Comparison of ENCODE assay signal across 16 cellular contexts in the genomic region with DNA sequence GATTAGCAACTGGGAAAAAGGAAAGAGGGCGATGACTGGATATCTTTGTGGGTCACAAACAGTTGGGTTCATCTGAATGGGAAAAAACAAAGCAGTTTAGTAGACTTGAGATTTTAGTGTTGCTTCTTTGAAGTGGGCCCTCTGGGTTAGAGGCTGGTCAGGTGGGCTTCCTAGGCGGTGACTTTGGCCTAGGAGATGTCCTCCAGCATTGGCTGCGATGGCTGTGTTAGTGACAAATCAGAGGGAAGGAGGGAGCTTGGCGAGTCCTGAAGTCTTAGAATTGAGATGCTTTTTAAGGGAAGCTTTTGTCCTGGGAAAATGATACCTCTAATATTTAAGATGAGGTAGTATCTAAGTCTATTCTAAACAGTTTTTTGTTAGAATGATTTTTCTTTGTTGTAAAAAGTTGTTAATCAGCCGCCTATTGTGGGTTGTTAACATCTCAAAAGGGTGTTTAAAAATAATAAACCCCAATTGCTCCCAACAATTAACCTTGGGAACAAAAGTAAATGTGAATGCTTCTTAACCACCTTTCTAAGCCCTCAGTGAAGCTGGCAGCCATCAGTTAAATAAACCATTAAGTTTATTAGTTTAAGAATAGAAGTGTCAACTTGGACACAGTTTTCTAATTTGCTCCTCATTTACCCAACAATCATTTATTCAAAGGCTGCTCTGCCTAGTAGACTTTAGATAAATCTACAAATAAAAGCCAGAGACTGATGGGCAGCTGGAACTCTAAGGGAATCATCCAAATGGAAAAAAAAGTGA. TPM values are rescaled to one million over a fixed set of nuclear protein-coding genes. Genes with fewer than 3 reads are reported as not detected.
A peak's percentile ranks its signal among the peaks of the same experiment; 100 is the strongest.
DNase-seq lines count a peak whose midpoint lies in the region; FAIRE-seq and TF ChIP-seq lines count a peak whose summit lies in the region.
"Had no signal": no experiment of that assay in that cellular context is flagged by ENCODE, and none has a peak within 500 bp of the region (broad histone marks: within the 10 kb centered on the region; RNA-seq: fewer than 3 reads in every experiment).

No MANE protein-coding gene starts in this region.

- H4K20me1 ChIP-seq in BLaER1 (peaks cover 62% of the 10 kb centered on the region), fibroblast of lung (ENCODE audit: control insufficient read depth, extremely low read depth, insufficient read depth, low read length) (no peaks in the 10 kb centered on the region)

- DNase-seq in NCI-H748 (lab: John Stamatoyannopoulos, UW; ENCODE audit: unreplicated experiment) (peak; percentile 44), fibroblast of lung (ENCODE audit: low read depth in 2 of 2) (no peak), progenitor cell of endocrine pancreas (ENCODE audit: low spot score, unreplicated experiment) (no peak), AG08396 (ENCODE audit: low spot score) (no peak), NCI-H2171 (lab: John Stamatoyannopoulos, UW) (no peak), cerebellar cortex (ENCODE audit: low spot score) (no peak), H54 (ENCODE audit: insufficient read length, low spot score) (no peak)
- DNase-seq: activated CD4-positive, alpha-beta T cell treated with anti-CD3 and anti-CD28 coated beads, Interleukin-2, amount 10 ng/mL, durations not matched to agents 24 days and 14 days; DND-41; effector memory CD4-positive, alpha-beta T cell; stimulated activated CD4-positive, alpha-beta T cell treated with anti-CD3 and anti-CD28 coated beads, Interleukin-15, amount 100 ng/mL, for 24 hours had no signal

- TF ChIP-seq CTCF in fibroblast of lung (conservative IDR thresholded peaks at IDR 0.05 in 1 of 2, IDR thresholded peaks at IDR 0.05 in 1 of 2; ENCODE audit: low read depth in 1 of 2, low read length in 2 of 2) (no peak), progenitor cell of endocrine pancreas (IDR thresholded peaks at IDR 0.05; ENCODE audit: unreplicated experiment) (no peak)

- H3K9me3 ChIP-seq in BLaER1 (no peaks in the 10 kb centered on the region), fibroblast of lung (ENCODE audit: control insufficient read depth, insufficient read depth, low read depth, low read length) (no peaks in the 10 kb centered on the region)

- peaks cover 44% of the 10 kb centered on the region for H3K4me1 ChIP-seq in BLaER1
- H3K4me1 ChIP-seq in fibroblast of lung (ENCODE audit: control insufficient read depth, extremely low read depth, insufficient read depth, low read length) = peaks cover 22% of the 10 kb centered on the region

- peak overlapping the region; percentile 94 for H3K27ac Mint-ChIP-seq in progenitor cell of endocrine pancreas
- H3K27ac Mint-ChIP-seq: activated CD4-positive, alpha-beta T cell treated with anti-CD3 and anti-CD28 coated beads, Interleukin-2, amount 10 ng/mL, durations not matched to agents 24 days and 14 days; T-helper 1 cell treated with Interleukin-12 subunit alpha and Interleukin-12 subunit beta and Interleukin-4 antibody, amounts not matched to agents 30 μg/mL and 1 μg/mL, for 36 hours had no signal

- peaks cover 86% of the 10 kb centered on the region for H3K27me3 ChIP-seq in BLaER1
- no peaks in the 10 kb centered on the region for H3K27me3 ChIP-seq in fibroblast of lung (ENCODE audit: control insufficient read depth, insufficient read depth, low read length)

- peaks cover 31% of the 10 kb centered on the region for H3K36me3 ChIP-seq in BLaER1
- H3K36me3 ChIP-seq in fibroblast of lung (ENCODE audit: control insufficient read depth, insufficient read depth, low read length) = no peaks in the 10 kb centered on the region

- peaks cover 65% of the 10 kb centered on the region for H3K4me1 Mint-ChIP-seq in progenitor cell of endocrine pancreas (ENCODE audit: low read depth)

- H3K9ac ChIP-seq in BLaER1 = no peak overlapping the region
- no peak overlapping the region for H3K9ac ChIP-seq in fibroblast of lung (ENCODE audit: insufficient read depth, low read length)

- H2AFZ ChIP-seq in fibroblast of lung (ENCODE audit: low read length) = no peak overlapping the region

- H3K4me2 ChIP-seq in BLaER1 (peak overlapping the region; percentile 25), fibroblast of lung (ENCODE audit: extremely low read depth, insufficient read depth, low read length) (no peak overlapping the region)

- H3K9me3 Mint-ChIP-seq in progenitor cell of endocrine pancreas (ENCODE audit: low read depth) = peaks cover 9% of the 10 kb centered on the region
- H3K9me3 Mint-ChIP-seq: activated CD4-positive, alpha-beta T cell treated with anti-CD3 and anti-CD28 coated beads, Interleukin-2, amount 10 ng/mL, durations not matched to agents 24 days and 14 days; T-helper 1 cell treated with Interleukin-12 subunit alpha and Interleukin-12 subunit beta and Interleukin-4 antibody, amounts not matched to agents 30 μg/mL and 1 μg/mL, for 36 hours had no signal

- H3K27me3 Mint-ChIP-seq in progenitor cell of endocrine pancreas = no peaks in the 10 kb centered on the region
- H3K27me3 Mint-ChIP-seq: activated CD4-positive, alpha-beta T cell treated with anti-CD3 and anti-CD28 coated beads, Interleukin-2, amount 10 ng/mL, durations not matched to agents 24 days and 14 days had no signal

- TF ChIP-seq POLR2A in H54 (IDR thresholded peaks at IDR 0.05; ENCODE audit: low read depth, low read length) = no peak

- FAIRE-seq in H54 (lab: Jason Lieb, UNC) = no peak
- FAIRE-seq: GM12878 had no signal

- 0 out of 2 replicates have a peak overlapping the region, but pooled peaks have one; percentile 36 for H3K27ac ChIP-seq in BLaER1
- peak overlapping the region; percentile 89 for H3K27ac ChIP-seq in fibroblast of lung (ENCODE audit: insufficient read depth, low read length)

- H3K4me3 ChIP-seq in BLaER1 (no peak overlapping the region), fibroblast of lung (replicated peaks in 1 of 4; ENCODE audit: control extremely low read depth in 1 of 4, insufficient read depth in 1 of 4, low read depth in 3 of 4, low read length in 4 of 4) (no peak overlapping the region)
- H3K4me3 ChIP-seq: GM12878 had no signal

- no peaks in the 10 kb centered on the region for H3K79me2 ChIP-seq in fibroblast of lung (ENCODE audit: control insufficient read depth, insufficient read depth, low read length)

- no peak overlapping the region for H3K4me3 Mint-ChIP-seq in progenitor cell of endocrine pancreas (ENCODE audit: low read depth)
- H3K4me3 Mint-ChIP-seq: activated CD4-positive, alpha-beta T cell treated with anti-CD3 and anti-CD28 coated beads, Interleukin-2, amount 10 ng/mL, durations not matched to agents 24 days and 14 days; T-helper 1 cell treated with Interleukin-12 subunit alpha and Interleukin-12 subunit beta and Interleukin-4 antibody, amounts not matched to agents 30 μg/mL and 1 μg/mL, for 36 hours had no signal

- H3K36me3 Mint-ChIP-seq in progenitor cell of endocrine pancreas (ENCODE audit: insufficient read depth) = peaks cover 8% of the 10 kb centered on the region

RNA-seq across cellular contexts. Expression of gene DLG3, which starts 31.7 kb away (rescaled TPM):
- total RNA-seq in fibroblast of lung = 20.0 and 24.6 TPM in 2 replicates
- polyA plus RNA-seq in fibroblast of lung = 20.6 and 21.0 TPM in 2 replicates
- polyA plus RNA-seq in fibroblast of lung (2012) = 12.9 and 14.9 TPM in 2 replicates
- polyA minus RNA-seq in fibroblast of lung (ENCODE audit: low replicate concordance) = 4.8 and 12.6 TPM in 2 replicates
- 103 and 107 TPM in 2 replicates for total RNA-seq in progenitor cell of endocrine pancreas

RNA-seq across cellular contexts. Expression of gene GDPD2, which starts 53.2 kb away (rescaled TPM):
- total RNA-seq in fibroblast of lung (not detected in 2 replicates), progenitor cell of endocrine pancreas (2.3 and 2.8 TPM in 2 replicates)
- not detected in 2 replicates for polyA plus RNA-seq in fibroblast of lung
- polyA plus RNA-seq in fibroblast of lung (2012) = 0.21 TPM in 1 of 2 replicates, not detected in the other
- not detected in 2 replicates for polyA minus RNA-seq in fibroblast of lung (ENCODE audit: low replicate concordance)
- total RNA-seq: glomerular endothelial cell had no signal
- polyA plus RNA-seq: BJ had no signal
